Comparison of ENCODE assay signal across 1 cellular context in the genomic region with DNA sequence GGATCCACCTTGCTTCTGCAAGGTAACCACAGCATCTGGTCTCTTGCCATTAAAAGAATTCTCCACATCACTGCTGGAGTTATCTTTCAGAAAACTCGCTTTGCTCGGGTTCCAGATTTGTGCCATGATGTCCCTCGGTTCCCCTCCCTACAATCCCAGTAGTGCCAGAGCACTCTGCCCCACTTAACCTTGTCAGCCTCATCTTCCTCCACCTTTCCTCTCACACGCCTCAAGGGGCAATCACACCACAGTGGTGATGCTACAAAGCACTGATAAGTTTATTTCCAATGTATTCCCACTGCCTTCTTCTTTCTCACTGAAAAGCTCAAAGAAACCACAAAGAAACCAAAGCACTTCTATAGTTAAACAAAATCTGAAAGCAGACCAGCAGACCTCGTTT.
TF ChIP-seq lines count a peak whose summit lies in the region.

No MANE protein-coding gene starts in this region.

TF ChIP-seq in IMR-90, 13 proteins besides CTCF, POLR2A, EP300 and RAD21:
- TF ChIP-seq SMC3 (IDR thresholded peaks at IDR 0.05; ENCODE audit: low read depth, low read length) (no peak), CHD1 (IDR thresholded peaks at IDR 0.05; ENCODE audit: low read depth, low read length) (no peak), MAFK (IDR thresholded peaks at IDR 0.05; ENCODE audit: low read depth, low read length) (no peak), FOS (IDR thresholded peaks at IDR 0.05; ENCODE audit: low read depth, low read length) (no peak), RFX5 (IDR thresholded peaks at IDR 0.05; ENCODE audit: low read depth, low read length) (no peak), USF2 (IDR thresholded peaks at IDR 0.05; ENCODE audit: low read depth, low read length) (no peak), CEBPB (IDR thresholded peaks at IDR 0.05; ENCODE audit: low read depth, low read length) (no peak), NFE2L2 (IDR thresholded peaks at IDR 0.05; ENCODE audit: low read depth, low read length) (no peak), MAZ (IDR thresholded peaks at IDR 0.05; ENCODE audit: borderline replicate concordance, low read depth, low read length) (no peak), RCOR1 (IDR thresholded peaks at IDR 0.05; ENCODE audit: insufficient replicate concordance, low read length) (no peak)
- TF ChIP-seq, protein P1, sequence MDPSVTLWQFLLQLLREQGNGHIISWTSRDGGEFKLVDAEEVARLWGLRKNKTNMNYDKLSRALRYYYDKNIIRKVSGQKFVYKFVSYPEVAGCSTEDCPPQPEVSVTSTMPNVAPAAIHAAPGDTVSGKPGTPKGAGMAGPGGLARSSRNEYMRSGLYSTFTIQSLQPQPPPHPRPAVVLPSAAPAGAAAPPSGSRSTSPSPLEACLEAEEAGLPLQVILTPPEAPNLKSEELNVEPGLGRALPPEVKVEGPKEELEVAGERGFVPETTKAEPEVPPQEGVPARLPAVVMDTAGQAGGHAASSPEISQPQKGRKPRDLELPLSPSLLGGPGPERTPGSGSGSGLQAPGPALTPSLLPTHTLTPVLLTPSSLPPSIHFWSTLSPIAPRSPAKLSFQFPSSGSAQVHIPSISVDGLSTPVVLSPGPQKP (IDR thresholded peaks at IDR 0.05; ENCODE audit: borderline replicate concordance, low read depth, low read length), result no peak
